In genomic region chr6:43708857-43709653, GRCh38 we compare ENCODE assay signal across 12 cellular contexts. TPM values are rescaled to one million over a fixed set of nuclear protein-coding genes. Genes with fewer than 3 reads are reported as not detected.
DNase-seq lines count a peak whose midpoint lies in the region; ATAC-seq and TF ChIP-seq lines count a peak whose summit lies in the region.
"Had no signal": no experiment of that assay in that cellular context is flagged by ENCODE, and none has a peak within 500 bp of the region (broad histone marks: within the 10 kb centered on the region; RNA-seq: fewer than 3 reads in every experiment).

No MANE protein-coding gene starts in this region.

- H3K4me1 ChIP-seq in endodermal cell (ENCODE audit: control insufficient read depth, insufficient read depth, low read length) (peaks cover 27% of the 10 kb centered on the region), neural progenitor cell (peaks cover 26% of the 10 kb centered on the region)

- no peaks in the 10 kb centered on the region for H3K36me3 ChIP-seq in MG63
- H3K36me3 ChIP-seq in endodermal cell (ENCODE audit: control insufficient read depth, insufficient read depth, low read length): no peaks in the 10 kb centered on the region
- H3K36me3 ChIP-seq in neural progenitor cell: no peaks in the 10 kb centered on the region
- H3K36me3 ChIP-seq: ascending aorta had no signal

- H3K4me3 Mint-ChIP-seq in endodermal cell (no peak overlapping the region), neural progenitor cell (no peak overlapping the region)
- H3K4me3 Mint-ChIP-seq: T-helper 1 cell treated with Interleukin-12 subunit alpha and Interleukin-12 subunit beta and Interleukin-4 antibody, amounts not matched to agents 30 μg/mL and 1 μg/mL, for 36 hours had no signal

- peaks cover 14% of the 10 kb centered on the region for H3F3A ChIP-seq in neural progenitor cell (ENCODE audit: low read depth)

- H3K27me3 Mint-ChIP-seq in endodermal cell (ENCODE audit: insufficient read depth) (no peaks in the 10 kb centered on the region), neural progenitor cell (ENCODE audit: insufficient read depth, low read depth) (peaks cover 15% of the 10 kb centered on the region)

- H3K4me2 ChIP-seq in neural progenitor cell: no peak overlapping the region

- H3K9me3 ChIP-seq in MG63 (no peaks in the 10 kb centered on the region), endodermal cell (ENCODE audit: control insufficient read depth, low read length) (no peaks in the 10 kb centered on the region), neural progenitor cell (ENCODE audit: low read depth) (no peaks in the 10 kb centered on the region)
- H3K9me3 ChIP-seq: ascending aorta had no signal

- no peaks in the 10 kb centered on the region for H3K36me3 Mint-ChIP-seq in endodermal cell (ENCODE audit: low read depth)
- no peaks in the 10 kb centered on the region for H3K36me3 Mint-ChIP-seq in neural progenitor cell

- WGBS in endodermal cell (ENCODE audit: insufficient coverage in 1 of 2, insufficient read length in 1 of 2), 2 experiments: 96 to 100% methylated on average over 4 to 5 of the region's 5 CpGs

- H3K4me3 ChIP-seq in MG63: no peak overlapping the region
- H3K4me3 ChIP-seq in endodermal cell (ENCODE audit: low read length): no peak overlapping the region
- no peak overlapping the region for H3K4me3 ChIP-seq in neural progenitor cell
- H3K4me3 ChIP-seq: ascending aorta had no signal

- H4K20me1 ChIP-seq in neural progenitor cell (ENCODE audit: low read depth): no peaks in the 10 kb centered on the region

- H3K4me1 Mint-ChIP-seq in endodermal cell (peaks cover 59% of the 10 kb centered on the region), neural progenitor cell (peaks cover 52% of the 10 kb centered on the region)

- H3K27ac ChIP-seq in endodermal cell (ENCODE audit: low read depth, low read length): no peak overlapping the region
- H3K27ac ChIP-seq in neural progenitor cell: no peak overlapping the region

- H3K27me3 ChIP-seq in MG63: no peaks in the 10 kb centered on the region
- no peaks in the 10 kb centered on the region for H3K27me3 ChIP-seq in endodermal cell (ENCODE audit: control insufficient read depth, insufficient read depth, low read length, poor library complexity, severe bottlenecking)
- no peaks in the 10 kb centered on the region for H3K27me3 ChIP-seq in neural progenitor cell
- H3K27me3 ChIP-seq: ascending aorta had no signal

- ATAC-seq in GM19328 (IDR thresholded peaks at IDR 0.05; ENCODE audit: unreplicated experiment): no peak
- ATAC-seq: HCT116 had no signal

- no peaks in the 10 kb centered on the region for H3K79me2 ChIP-seq in neural progenitor cell (ENCODE audit: low read depth)

- no peak overlapping the region for H3K9ac ChIP-seq in endodermal cell (ENCODE audit: extremely low read depth, low read length, poor library complexity, severe bottlenecking)
- no peak overlapping the region for H3K9ac ChIP-seq in neural progenitor cell

- H3K27ac Mint-ChIP-seq in endodermal cell: no peak overlapping the region
- peak overlapping the region; percentile 88 for H3K27ac Mint-ChIP-seq in neural progenitor cell
- H3K27ac Mint-ChIP-seq: T-helper 1 cell treated with Interleukin-12 subunit alpha and Interleukin-12 subunit beta and Interleukin-4 antibody, amounts not matched to agents 30 μg/mL and 1 μg/mL, for 36 hours had no signal

- DNase-seq in AG20443 (ENCODE audit: low spot score) (peak; percentile 77), MG63 (peak; percentile 51), endodermal cell (peak; percentile 37), neural progenitor cell (ENCODE audit: low spot score) (no peak), HUDEP-2 (lab: John Stamatoyannopoulos, UW; ENCODE audit: unreplicated experiment in 76 of 76) (no peak), DMS79 (lab: John Stamatoyannopoulos, UW) (no peak), NCI-H2029 treated with DMSO at 0.1 percent for 48 hours (lab: John Stamatoyannopoulos, UW) (no peak)
- DNase-seq: NCI-H1105 had no signal

- H2AFZ ChIP-seq in neural progenitor cell (replicated peaks): no peak overlapping the region

- TF ChIP-seq CTCF in endodermal cell (conservative IDR thresholded peaks at IDR 0.05) (no peak), neural progenitor cell (IDR thresholded peaks at IDR 0.05) (no peak)

- H3K9me3 Mint-ChIP-seq in endodermal cell: peaks cover 1% of the 10 kb centered on the region
- H3K9me3 Mint-ChIP-seq in neural progenitor cell: no peaks in the 10 kb centered on the region
- H3K9me3 Mint-ChIP-seq: T-helper 1 cell treated with Interleukin-12 subunit alpha and Interleukin-12 subunit beta and Interleukin-4 antibody, amounts not matched to agents 30 μg/mL and 1 μg/mL, for 36 hours had no signal

RNA-seq across cellular contexts. Expression of gene MRPS18A, which starts 21.5 kb away (rescaled TPM):
- 41.1 and 47.3 TPM in 2 replicates for total RNA-seq in MG63 (2014; rRNA removed; shearing (Covaris generic); ENCODE audit: low replicate concordance)
- total RNA-seq in endodermal cell (10 to 100 TPM; 53.6 to 58.8 TPM), neural progenitor cell (ENCODE audit: low replicate concordance) (34.5 and 52.7 TPM in 2 replicates)
- 50.7 TPM for polyA plus RNA-seq in endodermal cell (2013, experiment 1 of 2)
- polyA plus RNA-seq in endodermal cell (2013, experiment 2 of 2): 50.8 TPM

Comparison
In these comparisons a context has a peak if more than half of its experiments do, and no peak if none do; other contexts are left out.
1. DNase-seq: peak in AG20443 (single experiment), MG63 (single experiment) and endodermal cell (single experiment); none in neural progenitor cell (single experiment), HUDEP-2 (0 of 76), DMS79 (single experiment) and NCI-H2029 treated with DMSO at 0.1 percent for 48 hours (single experiment).